ENCODE assay signal across 9 cellular contexts in the genomic region with DNA sequence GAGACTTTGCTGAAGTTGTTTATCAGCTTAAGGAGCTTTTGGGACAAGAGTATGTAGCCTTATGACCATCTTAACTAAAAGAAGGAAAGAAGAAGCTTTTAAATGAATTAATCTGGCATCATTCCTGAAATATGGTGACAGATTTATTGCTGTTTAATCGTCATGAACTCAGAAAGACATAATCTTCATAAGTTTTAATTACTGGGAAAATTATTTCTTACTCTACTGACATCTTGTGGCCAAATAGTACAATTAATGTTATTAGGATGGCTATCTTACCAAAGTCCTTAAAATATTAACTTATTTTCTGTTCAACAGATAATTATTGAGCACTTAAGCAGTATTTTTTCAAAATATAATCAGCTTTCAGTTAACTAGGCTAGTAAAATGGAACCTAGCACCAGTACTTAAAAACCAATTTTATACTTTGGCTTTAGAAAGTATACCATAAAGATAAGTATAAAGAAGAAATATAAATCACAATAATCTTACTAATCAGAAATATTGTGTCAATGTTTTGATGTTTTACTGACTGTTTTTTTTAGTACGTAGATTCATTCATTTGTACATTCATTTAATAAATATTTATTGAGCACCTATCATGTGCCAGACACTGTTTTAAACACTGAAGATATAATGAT. TPM values are rescaled to one million over a fixed set of nuclear protein-coding genes. Genes with fewer than 3 reads are reported as not detected.
DNase-seq lines count a peak whose midpoint lies in the region; ATAC-seq and TF ChIP-seq lines count a peak whose summit lies in the region.
"Had no signal": no experiment of that assay in that cellular context is flagged by ENCODE, and none has a peak within 500 bp of the region (broad histone marks: within the 10 kb centered on the region; RNA-seq: fewer than 3 reads in every experiment).

No MANE protein-coding gene starts in this region.

- H3K27ac Mint-ChIP-seq in brain, result peak overlapping the region in 1 of 5 experiments; percentile 22
- H3K27ac Mint-ChIP-seq in CD8-positive, alpha-beta T cell, result no peak overlapping the region

- peak; percentile 43 for DNase-seq in DMS53 treated with DMSO at 0.1 percent for 48 hours (lab: John Stamatoyannopoulos, UW; ENCODE audit: unreplicated experiment)
- DNase-seq in LoVo (ENCODE audit: low spot score), result peak; percentile 18
- no peak for DNase-seq in CD8-positive, alpha-beta T cell
- no peak for DNase-seq in lower leg skin (ENCODE audit: low spot score in 2 of 2)
- DNase-seq in activated effector memory CD4-positive, alpha-beta T cell treated with anti-CD3 and anti-CD28 coated beads, Interleukin-2, amount 50 U/mL, for 16 hours, result no peak
- DNase-seq in Right ventricle myocardium inferior (ENCODE audit: missing footprints), result no peak

- no peak for ATAC-seq in CD8-positive, alpha-beta T cell
- no peak for ATAC-seq in Right ventricle myocardium inferior

- H3K4me2 ChIP-seq in neural cell (ENCODE audit: low read length), result no peak overlapping the region

- peaks cover 4% of the 10 kb centered on the region for H3K79me2 ChIP-seq in neural cell (replicated peaks; ENCODE audit: insufficient read depth, low read length)

- H3K4me3 ChIP-seq in neural cell (ENCODE audit: low read length) (no peak overlapping the region), lower leg skin (ENCODE audit: low read depth, poor library complexity, severe bottlenecking) (no peak overlapping the region)
- no peak overlapping the region for H3K4me3 ChIP-seq in CD8-positive, alpha-beta T cell (ENCODE audit: low read depth, low read length)

- H3K9me3 ChIP-seq in neural cell (ENCODE audit: low read length), result peaks cover 5% of the 10 kb centered on the region
- no peaks in the 10 kb centered on the region for H3K9me3 ChIP-seq in CD8-positive, alpha-beta T cell (ENCODE audit: low read length)

- POLR2A ChIA-PET in CD8-positive, alpha-beta T cell (lab: Charles Lee), result no interaction called here

- no peaks in the 10 kb centered on the region for H3K9me2 ChIP-seq in neural cell (ENCODE audit: insufficient read depth, low read length)

- no peak overlapping the region for H3K27ac ChIP-seq in neural cell (ENCODE audit: low read length)
- H3K27ac ChIP-seq in CD8-positive, alpha-beta T cell (ENCODE audit: low read depth, low read length), result no peak overlapping the region

- no peaks in the 10 kb centered on the region for H3F3A ChIP-seq in neural cell (ENCODE audit: insufficient read depth, low read length, poor library complexity, severe bottlenecking)

- no peaks in the 10 kb centered on the region for H3K4me1 ChIP-seq in CD8-positive, alpha-beta T cell (ENCODE audit: insufficient read depth, low read length)

- no peak overlapping the region for H2AFZ ChIP-seq in neural cell (ENCODE audit: low read depth, low read length)

- no peak for TF ChIP-seq RAD21 in neural cell (conservative IDR thresholded peaks at IDR 0.05)

- no peak for TF ChIP-seq POLR2A in lower leg skin (IDR thresholded peaks at IDR 0.05)

- peaks cover 11 to 23% (median 18%) of the 10 kb centered on the region in 5 experiments for H3K9me3 Mint-ChIP-seq in brain
- H3K9me3 Mint-ChIP-seq in CD8-positive, alpha-beta T cell, result peaks cover 3% of the 10 kb centered on the region

- H3K4me1 Mint-ChIP-seq in brain, result no peaks in the 10 kb centered on the region
- H3K4me1 Mint-ChIP-seq in CD8-positive, alpha-beta T cell (ENCODE audit: low read depth), result no peaks in the 10 kb centered on the region

- peak; percentile 60 to 61 for TF ChIP-seq CTCF in brain (conservative IDR thresholded peaks at IDR 0.05)
- peak; percentile 24 for TF ChIP-seq CTCF in neural cell (IDR thresholded peaks at IDR 0.05; ENCODE audit: poor library complexity, severe bottlenecking)
- TF ChIP-seq CTCF in CD8-positive, alpha-beta T cell (IDR thresholded peaks at IDR 0.05), result no peak
- TF ChIP-seq CTCF in lower leg skin (IDR thresholded peaks at IDR 0.05), result no peak

- peaks cover 84% of the 10 kb centered on the region for H3K36me3 Mint-ChIP-seq in brain
- peaks cover 4% of the 10 kb centered on the region for H3K36me3 Mint-ChIP-seq in CD8-positive, alpha-beta T cell

- CTCF ChIA-PET in CD8-positive, alpha-beta T cell (lab: Charles Lee), result interaction anchor here (0.8 to 1.4 kb wide), 3 partner anchors 14 to 201 kb away, joined by 3 to 5 read pairs (median 5); no protein-coding TSS in a partner anchor

- no peaks in the 10 kb centered on the region for H3K27me3 ChIP-seq in neural cell (ENCODE audit: insufficient read depth, low read depth, low read length)
- H3K27me3 ChIP-seq in CD8-positive, alpha-beta T cell (ENCODE audit: insufficient read depth, low read length), result no peaks in the 10 kb centered on the region

- no peak overlapping the region for H3K9ac ChIP-seq in neural cell (ENCODE audit: low read length)

- intact Hi-C loops in CD8-positive, alpha-beta T cell (cut with DNase I, micrococcal nuclease), result no loop called here
- intact Hi-C loops in lower leg skin (cut with DNase I; ENCODE audit: low total_unique reads) (no loop called here), Right ventricle myocardium inferior (cut with DNase I) (loop anchor here (5.0 kb wide), 1 partner anchor 216 kb away; a partner anchor contains a TSS)

- no peak for TF ChIP-seq EP300 in neural cell (conservative IDR thresholded peaks at IDR 0.05; ENCODE audit: poor library complexity, severe bottlenecking)

- no peaks in the 10 kb centered on the region for H4K20me1 ChIP-seq in neural cell (ENCODE audit: insufficient read depth)

- H3K4me3 Mint-ChIP-seq in brain, result no peak overlapping the region
- no peak overlapping the region for H3K4me3 Mint-ChIP-seq in CD8-positive, alpha-beta T cell

- 44 to 47% methylated on average over 2 of the region's 2 CpGs for WGBS in lower leg skin, 2 donors

- H3K36me3 ChIP-seq in neural cell (ENCODE audit: insufficient read depth, low read length), result no peaks in the 10 kb centered on the region
- H3K36me3 ChIP-seq in CD8-positive, alpha-beta T cell (ENCODE audit: insufficient read depth, low read length), result no peaks in the 10 kb centered on the region

- H3K27me3 Mint-ChIP-seq in brain, result peaks cover 4% of the 10 kb centered on the region
- no peaks in the 10 kb centered on the region for H3K27me3 Mint-ChIP-seq in CD8-positive, alpha-beta T cell (ENCODE audit: low read depth)

TF ChIP-seq in neural cell, 6 proteins besides CTCF, POLR2A, EP300 and RAD21:
- TF ChIP-seq, protein P1, sequence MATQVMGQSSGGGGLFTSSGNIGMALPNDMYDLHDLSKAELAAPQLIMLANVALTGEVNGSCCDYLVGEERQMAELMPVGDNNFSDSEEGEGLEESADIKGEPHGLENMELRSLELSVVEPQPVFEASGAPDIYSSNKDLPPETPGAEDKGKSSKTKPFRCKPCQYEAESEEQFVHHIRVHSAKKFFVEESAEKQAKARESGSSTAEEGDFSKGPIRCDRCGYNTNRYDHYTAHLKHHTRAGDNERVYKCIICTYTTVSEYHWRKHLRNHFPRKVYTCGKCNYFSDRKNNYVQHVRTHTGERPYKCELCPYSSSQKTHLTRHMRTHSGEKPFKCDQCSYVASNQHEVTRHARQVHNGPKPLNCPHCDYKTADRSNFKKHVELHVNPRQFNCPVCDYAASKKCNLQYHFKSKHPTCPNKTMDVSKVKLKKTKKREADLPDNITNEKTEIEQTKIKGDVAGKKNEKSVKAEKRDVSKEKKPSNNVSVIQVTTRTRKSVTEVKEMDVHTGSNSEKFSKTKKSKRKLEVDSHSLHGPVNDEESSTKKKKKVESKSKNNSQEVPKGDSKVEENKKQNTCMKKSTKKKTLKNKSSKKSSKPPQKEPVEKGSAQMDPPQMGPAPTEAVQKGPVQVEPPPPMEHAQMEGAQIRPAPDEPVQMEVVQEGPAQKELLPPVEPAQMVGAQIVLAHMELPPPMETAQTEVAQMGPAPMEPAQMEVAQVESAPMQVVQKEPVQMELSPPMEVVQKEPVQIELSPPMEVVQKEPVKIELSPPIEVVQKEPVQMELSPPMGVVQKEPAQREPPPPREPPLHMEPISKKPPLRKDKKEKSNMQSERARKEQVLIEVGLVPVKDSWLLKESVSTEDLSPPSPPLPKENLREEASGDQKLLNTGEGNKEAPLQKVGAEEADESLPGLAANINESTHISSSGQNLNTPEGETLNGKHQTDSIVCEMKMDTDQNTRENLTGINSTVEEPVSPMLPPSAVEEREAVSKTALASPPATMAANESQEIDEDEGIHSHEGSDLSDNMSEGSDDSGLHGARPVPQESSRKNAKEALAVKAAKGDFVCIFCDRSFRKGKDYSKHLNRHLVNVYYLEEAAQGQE (IDR thresholded peaks at IDR 0.05; ENCODE audit: borderline replicate concordance), result no peak
- TF ChIP-seq SMC3 (conservative IDR thresholded peaks at IDR 0.05; ENCODE audit: poor library complexity), result no peak
- TF ChIP-seq EZH2 (IDR thresholded peaks at IDR 0.05; ENCODE audit: borderline replicate concordance, insufficient read depth, low read length, poor library complexity, severe bottlenecking), result no peak
- no peak for TF ChIP-seq TAF1 (IDR thresholded peaks at IDR 0.05; ENCODE audit: low read depth)
- TF ChIP-seq POLR2AphosphoS5 (IDR thresholded peaks at IDR 0.05), result no peak
- no peak for TF ChIP-seq MXI1 (conservative IDR thresholded peaks at IDR 0.05; ENCODE audit: poor library complexity, severe bottlenecking)

RNA-seq across cellular contexts. Expression of a gene that starts 34.7 kb away (rescaled TPM):
- polyA plus RNA-seq in brain (ENCODE audit: insufficient read depth, low read depth, low replicate concordance) (not detected), neural cell (not detected in 2 replicates)
- polyA minus RNA-seq in neural cell, result not detected in 2 replicates
- 1 to 10 TPM in 1 of 2 experiments, under 1 TPM in 1; 0.83 to 1.7 TPM for total RNA-seq in CD8-positive, alpha-beta T cell
- total RNA-seq in lower leg skin (not detected), Right ventricle myocardium inferior (not detected)
- total RNA-seq: activated CD8-positive, alpha-beta memory T cell treated with anti-CD3 and anti-CD28 coated beads for 36 hours had no signal

RNA-seq across cellular contexts. Expression of a gene that starts 56.6 kb away (rescaled TPM):
- polyA plus RNA-seq in brain (ENCODE audit: insufficient read depth, low read depth, low replicate concordance) (0.58 TPM), neural cell (1.3 and 3.1 TPM in 2 replicates)
- 2.2 and 2.8 TPM in 2 replicates for polyA minus RNA-seq in neural cell
- not detected for total RNA-seq in CD8-positive, alpha-beta T cell
- total RNA-seq in lower leg skin (100 to 1,000 TPM; 108 to 176 (median 145) TPM), Right ventricle myocardium inferior (not detected)

Comparison
In these comparisons a context has a peak if more than half of its experiments do, and no peak if none do; other contexts are left out.
1. DNase-seq: peak in DMS53 treated with DMSO at 0.1 percent for 48 hours (single experiment) and LoVo (single experiment); none in CD8-positive, alpha-beta T cell (0 of 7), lower leg skin (0 of 2), activated effector memory CD4-positive, alpha-beta T cell treated with anti-CD3 and anti-CD28 coated beads, Interleukin-2, amount 50 U/mL, for 16 hours (single experiment) and Right ventricle myocardium inferior (single experiment).
2. CTCF ChIP-seq: peak in brain (2 of 2) and neural cell (single experiment); none in CD8-positive, alpha-beta T cell (single experiment) and lower leg skin (0 of 3).
3. RNA of a gene that starts 56.6 kb away (total RNA-seq): 108 to 176 TPM in lower leg skin; not detected in CD8-positive, alpha-beta T cell and not detected in Right ventricle myocardium inferior (single experiment); every median in the first group is over 10 times any median in the second.